Comparison of ENCODE assay signal across 10 cellular contexts in the genomic region with DNA sequence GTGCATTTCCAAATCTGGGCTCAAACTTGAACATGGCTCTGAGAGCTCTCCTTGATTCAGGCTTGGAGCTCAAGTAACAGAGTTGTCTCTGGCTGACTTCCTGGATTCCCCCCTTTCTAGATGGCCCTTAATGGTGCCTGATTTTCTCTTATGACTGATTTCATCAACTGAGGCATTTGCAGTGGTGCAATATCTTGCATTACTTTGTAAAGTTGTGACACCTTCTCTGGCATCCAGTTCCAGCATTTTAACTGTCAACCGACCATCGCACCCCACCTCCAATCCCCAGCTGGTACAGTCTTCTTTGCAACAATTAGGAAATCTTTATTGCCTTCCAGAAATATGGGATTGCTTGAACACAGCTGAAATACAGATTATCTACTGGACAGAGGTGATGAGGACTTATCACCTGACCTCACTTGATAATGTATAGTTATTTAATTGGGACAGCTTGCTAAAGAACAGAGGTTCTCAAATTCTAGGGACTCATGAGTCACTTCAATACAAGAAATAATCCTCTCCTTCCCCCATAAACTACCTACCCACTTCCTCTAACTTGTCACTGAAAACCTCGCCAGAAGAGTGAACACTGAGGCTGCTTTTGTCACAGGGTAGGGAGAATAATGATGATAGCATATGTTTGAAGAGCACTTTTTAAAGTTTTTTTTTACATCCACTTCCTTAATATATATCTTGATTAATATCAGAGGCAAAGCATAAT. TPM values are rescaled to one million over a fixed set of nuclear protein-coding genes. Genes with fewer than 3 reads are reported as not detected.
DNase-seq lines count a peak whose midpoint lies in the region; ATAC-seq, FAIRE-seq and TF ChIP-seq lines count a peak whose summit lies in the region.
"Had no signal": no experiment of that assay in that cellular context is flagged by ENCODE, and none has a peak within 500 bp of the region (broad histone marks: within the 10 kb centered on the region; RNA-seq: fewer than 3 reads in every experiment).

No MANE protein-coding gene starts in this region.

- intact Hi-C loops in heart right ventricle (cut with DNase I), result loop anchor here in 3 of 10 donors (5.0 to 10.0 kb wide), 2 partner anchors 92 to 95 kb away; no protein-coding TSS in a partner anchor
- intact Hi-C loops in Right ventricle myocardium superior (cut with DNase I), result loop anchor here (2.0 kb wide), 1 partner anchor 182 kb away; no protein-coding TSS in a partner anchor
- intact Hi-C loops in ascending aorta (cut with DNase I), result no loop called here

- ATAC-seq in heart right ventricle, result no peak
- ATAC-seq in Right ventricle myocardium superior (ENCODE audit: poor library complexity), result no peak
- ATAC-seq: esophagus mucosa had no signal

- H3K36me3 ChIP-seq in heart right ventricle (no peaks in the 10 kb centered on the region), ascending aorta (no peaks in the 10 kb centered on the region)

- H3K4me1 ChIP-seq in heart right ventricle, result peaks cover 0 to 72% (median 53%) of the 10 kb centered on the region in 9 donors
- H3K4me1 ChIP-seq in ascending aorta, result peaks cover 3 to 34% of the 10 kb centered on the region in 2 donors

- H3K27ac ChIP-seq in heart right ventricle (peak overlapping the region in 7 of 10 donors; percentile 30 to 87 (median 78)), ascending aorta (peak overlapping the region; percentile 87 to 92)

- TF ChIP-seq CTCF in heart right ventricle (IDR thresholded peaks at IDR 0.05) (no peak), ascending aorta (IDR thresholded peaks at IDR 0.05) (no peak)

- WGBS in heart right ventricle, 2 donors, result 84 to 86% methylated on average over 3 of the region's 3 CpGs

- H3K4me3 ChIP-seq in heart right ventricle (no peak overlapping the region), ascending aorta (no peak overlapping the region)

- DNase-seq in heart right ventricle (no peak), Right ventricle myocardium superior (no peak), HT1080 (ENCODE audit: low read depth) (peak; percentile 50), ascending aorta (ENCODE audit: low spot score in 2 of 2) (no peak), urothelium cell line (ENCODE audit: low spot score) (no peak), NCI-H345 treated with DMSO at 0.1 percent for 48 hours (lab: John Stamatoyannopoulos, UW; ENCODE audit: unreplicated experiment) (no peak), iPS-NIHi7 (ENCODE audit: extremely low spot score) (no peak), NCI-H2171 treated with DMSO at 0.1 percent for 48 hours (lab: John Stamatoyannopoulos, UW) (no peak)

- no peaks in the 10 kb centered on the region for H3K9me3 ChIP-seq in heart right ventricle
- no peaks in the 10 kb centered on the region for H3K9me3 ChIP-seq in ascending aorta

- FAIRE-seq in urothelium cell line (lab: Jason Lieb, UNC), result peak; percentile 42
- FAIRE-seq: TTC549 had no signal

- H3K27me3 ChIP-seq in heart right ventricle (no peaks in the 10 kb centered on the region), ascending aorta (no peaks in the 10 kb centered on the region)

RNA-seq across cellular contexts. Expression of a gene that starts 41.8 kb away (rescaled TPM):
- total RNA-seq in heart right ventricle (100 to 1,000 TPM in 4 of 10 donors, 10 to 100 TPM in 6; 19.4 to 134 (median 69.3) TPM), Right ventricle myocardium superior (39.3 TPM), ascending aorta (106 TPM)
- 10 to 100 TPM; 15.9 to 42.0 TPM for polyA plus RNA-seq in heart right ventricle
- total RNA-seq in HT1080 (2014; rRNA removed; shearing (Covaris generic)), result not detected in 2 replicates
- polyA plus RNA-seq in HT1080 (2015; cell fraction: cytosol; rRNA removed), result not detected in 2 replicates
- polyA plus RNA-seq in HT1080 (2015; cell fraction: nucleus; rRNA removed), result not detected in 2 replicates

Comparison
In these comparisons a context has a peak if more than half of its experiments do, and no peak if none do; other contexts are left out.
1. RNA of a gene that starts 41.8 kb away (total RNA-seq): 106 TPM in ascending aorta (single experiment), 19.4 to 134 TPM in heart right ventricle and 39.3 TPM in Right ventricle myocardium superior (single experiment); not detected in HT1080; every median in the first group is over 10 times any median in the second.